8 cellular contexts compared by ENCODE assay signal in the genomic region with DNA sequence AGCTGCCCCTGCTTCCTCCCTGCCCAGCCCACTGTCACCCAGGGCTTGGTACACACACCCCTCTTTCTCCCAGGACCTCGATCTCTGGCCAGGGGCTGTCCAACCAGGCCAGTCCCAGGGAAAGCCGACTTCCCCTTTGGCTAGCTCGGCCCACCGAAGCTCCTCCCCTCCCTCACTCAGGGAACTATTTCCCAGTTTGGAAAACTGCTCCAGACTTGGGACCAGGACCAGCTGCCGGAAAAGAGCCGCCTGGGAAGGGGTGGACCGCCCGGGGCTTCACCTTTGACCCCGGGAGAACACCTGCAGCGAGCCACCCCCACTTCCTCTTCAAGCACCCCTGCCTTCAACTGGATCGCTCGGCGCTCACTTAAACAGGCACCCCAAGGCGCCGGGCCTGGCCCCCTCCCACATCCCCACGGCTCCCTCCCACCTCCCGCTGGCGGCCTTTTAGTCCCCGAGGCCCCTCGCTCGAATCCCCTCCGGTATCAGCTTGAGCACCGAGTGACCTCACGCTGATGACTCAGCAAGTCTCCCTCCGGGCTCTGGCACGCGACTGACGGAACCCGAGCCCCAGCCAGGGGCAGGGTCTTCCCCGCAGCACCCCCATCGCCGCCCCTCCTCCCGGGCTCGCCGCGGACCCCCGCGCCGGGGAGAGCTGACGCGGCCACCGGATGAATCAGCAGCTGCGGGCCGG. TPM values are rescaled to one million over a fixed set of nuclear protein-coding genes. Genes with fewer than 3 reads are reported as not detected.
DNase-seq lines count a peak whose midpoint lies in the region; ATAC-seq and TF ChIP-seq lines count a peak whose summit lies in the region.

No MANE protein-coding gene starts in this region.

- no peaks in the 10 kb centered on the region for H3K36me3 Mint-ChIP-seq in progenitor cell of endocrine pancreas (ENCODE audit: insufficient read depth)

- no peak for TF ChIP-seq POLR2A in vagina (IDR thresholded peaks at IDR 0.05)

- ATAC-seq in GM18858 (IDR thresholded peaks at IDR 0.05; ENCODE audit: unreplicated experiment), result peak; percentile 17

- BruUV-seq in A673 (replicated peaks; lab: Mats Ljungman, UMichigan), result no TSS peak

- H3K9me3 ChIP-seq in A673 (ENCODE audit: low read depth, low read length, poor library complexity, severe bottlenecking) (no peaks in the 10 kb centered on the region), adipocyte (ENCODE audit: control insufficient read depth, low read length) (no peaks in the 10 kb centered on the region), cardiac muscle cell (ENCODE audit: low read depth) (no peaks in the 10 kb centered on the region), vagina (no peaks in the 10 kb centered on the region)

- H3K27ac ChIP-seq in A673 (ENCODE audit: low read depth, low read length, poor library complexity, severe bottlenecking) (peak overlapping the region; percentile 92), cardiac muscle cell (peak overlapping the region; percentile 99), vagina (peak overlapping the region; percentile 95)

- peaks cover 27% of the 10 kb centered on the region for H3K4me1 Mint-ChIP-seq in progenitor cell of endocrine pancreas (ENCODE audit: low read depth)

- peak overlapping the region; percentile 87 for H3K9ac ChIP-seq in adipocyte (ENCODE audit: low read length)

- peak overlapping the region; percentile 86 for H3K4me3 Mint-ChIP-seq in progenitor cell of endocrine pancreas (ENCODE audit: low read depth)

- POLR2A ChIA-PET in A673 (lab: Charles Lee; ENCODE audit: low non-redundant PET), result interaction anchor here (0.6 to 0.7 kb wide), 2 partner anchors 373 to 705 kb away, joined by 4 to 5 read pairs; no protein-coding TSS in a partner anchor

- H3K27me3 ChIP-seq in A673 (replicated peaks; ENCODE audit: insufficient read depth, low read depth, low read length, poor library complexity), result no peaks in the 10 kb centered on the region
- H3K27me3 ChIP-seq in adipocyte (replicated peaks; ENCODE audit: control insufficient read depth, insufficient read depth, low read length), result no peaks in the 10 kb centered on the region
- H3K27me3 ChIP-seq in cardiac muscle cell, result no peaks in the 10 kb centered on the region
- H3K27me3 ChIP-seq in vagina, result no peaks in the 10 kb centered on the region

- TF ChIP-seq CTCF in A673 (conservative IDR thresholded peaks at IDR 0.05; ENCODE audit: low read depth, low read length) (no peak), cardiac muscle cell (IDR thresholded peaks at IDR 0.05; ENCODE audit: low read depth, low read length) (no peak), progenitor cell of endocrine pancreas (IDR thresholded peaks at IDR 0.05; ENCODE audit: unreplicated experiment) (no peak), vagina (IDR thresholded peaks at IDR 0.05) (no peak)

- CTCF ChIA-PET in A673 (lab: Charles Lee), result interaction anchor here (1.2 kb wide), 1 partner anchor 33 kb away, joined by 3 read pairs; no protein-coding TSS in a partner anchor

- H3K27ac Mint-ChIP-seq in progenitor cell of endocrine pancreas, result peak overlapping the region; percentile 99

- H3K36me3 ChIP-seq in A673 (ENCODE audit: insufficient read depth, low read length, poor library complexity, severe bottlenecking) (peaks cover 8% of the 10 kb centered on the region), adipocyte (ENCODE audit: control insufficient read depth, insufficient read depth, low read length, severe bottlenecking) (peaks cover 9% of the 10 kb centered on the region), cardiac muscle cell (peaks cover 7% of the 10 kb centered on the region), vagina (peaks cover 0 to 6% of the 10 kb centered on the region in 2 donors)

- intact Hi-C loops in A673 (cut with micrococcal nuclease; ENCODE audit: unreplicated experiment) (no loop called here), vagina (cut with DNase I) (no loop called here)

- H3K9me3 Mint-ChIP-seq in progenitor cell of endocrine pancreas (ENCODE audit: low read depth), result no peaks in the 10 kb centered on the region

- DNase-seq in A673 (ENCODE audit: low spot score) (peak; percentile 68), HS-27A (ENCODE audit: low read depth) (peak; percentile 27), SKM-1 (lab: John Stamatoyannopoulos, UW; ENCODE audit: unreplicated experiment) (peak; percentile 74), adipocyte (ENCODE audit: low read depth) (peak; percentile 91), cardiac muscle cell (ENCODE audit: low read depth in 1 of 2, low spot score in 1 of 2) (peak; percentile 82 to 84), progenitor cell of endocrine pancreas (ENCODE audit: low spot score, unreplicated experiment) (peak; percentile 55), vagina (ENCODE audit: extremely low spot score in 2 of 2) (no peak)

- peaks cover 3% of the 10 kb centered on the region for H3K27me3 Mint-ChIP-seq in progenitor cell of endocrine pancreas

- H3K4me1 ChIP-seq in A673 (ENCODE audit: insufficient read depth, low read length, poor library complexity, severe bottlenecking) (peaks cover 38% of the 10 kb centered on the region), adipocyte (ENCODE audit: control insufficient read depth, insufficient read depth, low read length) (peaks cover 33% of the 10 kb centered on the region), cardiac muscle cell (ENCODE audit: low read depth) (peaks cover 25% of the 10 kb centered on the region), vagina (peaks cover 58% of the 10 kb centered on the region)

- H3K4me3 ChIP-seq in A673 (ENCODE audit: low read depth, low read length, poor library complexity, severe bottlenecking) (peak overlapping the region; percentile 94), adipocyte (ENCODE audit: low read length) (peak overlapping the region; percentile 85), cardiac muscle cell (peak overlapping the region; percentile 94), vagina (peak overlapping the region; percentile 72 to 89)

RNA-seq across cellular contexts. Expression of a gene that starts 0.9 kb away (rescaled TPM):
- total RNA-seq in A673 (2021), result 46.7 and 49.7 TPM in 2 replicates
- 14.8 and 16.1 TPM in 2 replicates for total RNA-seq in cardiac muscle cell
- polyA plus RNA-seq in cardiac muscle cell, result 23.9 and 27.0 TPM in 2 replicates
- total RNA-seq in progenitor cell of endocrine pancreas, result 29.5 and 30.2 TPM in 2 replicates
- 18.9 TPM for total RNA-seq in vagina

RNA-seq across cellular contexts. Expression of a gene that starts 8.6 kb away (rescaled TPM):
- total RNA-seq in A673 (2021) (34.8 and 36.6 TPM in 2 replicates), cardiac muscle cell (10.4 and 26.7 TPM in 2 replicates), progenitor cell of endocrine pancreas (32.4 and 34.0 TPM in 2 replicates), vagina (47.9 TPM)
- polyA plus RNA-seq in cardiac muscle cell, result 13.3 and 16.7 TPM in 2 replicates

RNA-seq across cellular contexts. Expression of a gene that starts 10.5 kb away (rescaled TPM):
- total RNA-seq in A673 (2021) (75.5 and 108 TPM in 2 replicates), cardiac muscle cell (109 and 162 TPM in 2 replicates), progenitor cell of endocrine pancreas (65.0 and 65.6 TPM in 2 replicates), vagina (9.1 TPM)
- polyA plus RNA-seq in cardiac muscle cell, result 147 and 153 TPM in 2 replicates

RNA-seq across cellular contexts. Expression of a gene that starts 15.4 kb away (rescaled TPM):
- total RNA-seq in A673 (2021) (55.4 and 58.3 TPM in 2 replicates), cardiac muscle cell (83.8 and 111 TPM in 2 replicates), progenitor cell of endocrine pancreas (93.2 and 95.2 TPM in 2 replicates), vagina (28.0 TPM)
- polyA plus RNA-seq in cardiac muscle cell, result 73.3 and 138 TPM in 2 replicates

RNA-seq across cellular contexts. Expression of a gene that starts 20.4 kb away (rescaled TPM):
- not detected in 2 replicates for total RNA-seq in A673 (2021)
- total RNA-seq in cardiac muscle cell, result 12.2 and 22.8 TPM in 2 replicates
- polyA plus RNA-seq in cardiac muscle cell, result 17.1 and 17.9 TPM in 2 replicates
- total RNA-seq in progenitor cell of endocrine pancreas, result not detected in 2 replicates
- not detected for total RNA-seq in vagina

Comparison
In these comparisons a context has a peak if more than half of its experiments do, and no peak if none do; other contexts are left out.
1. DNase-seq: peak in A673 (single experiment), HS-27A (single experiment), SKM-1 (single experiment), adipocyte (single experiment), cardiac muscle cell (2 of 2) and progenitor cell of endocrine pancreas (single experiment); none in vagina (0 of 2).
2. Peak in every context shown above with its lines, with median percentiles within 50 percentile points of each other: H3K27ac ChIP-seq and H3K4me3 ChIP-seq.